Comparison of ENCODE assay signal across 7 cellular contexts in genomic region chr6:162727347-162728176, GRCh38. TPM values are rescaled to one million over a fixed set of nuclear protein-coding genes. Genes with fewer than 3 reads are reported as not detected.
A peak's percentile ranks its signal among the peaks of the same experiment; 100 is the strongest.
DNase-seq lines count a peak whose midpoint lies in the region; ATAC-seq and TF ChIP-seq lines count a peak whose summit lies in the region.

Gene PACRG (plus strand): TSS chr6:162727974.
Gene PRKN (minus strand): TSS chr6:162727766.

- no peaks in the 10 kb centered on the region for H3K36me3 Mint-ChIP-seq in activated B cell treated with CpG ODN at 0.5 μM for 24 hours (ENCODE audit: low read depth)

- no peak for TF ChIP-seq CTCF in activated B cell treated with CpG ODN at 0.5 μM for 24 hours (IDR thresholded peaks at IDR 0.05)

- DNase-seq in NCI-H2107 treated with DMSO at 0.1 percent for 48 hours (lab: John Stamatoyannopoulos, UW; ENCODE audit: unreplicated experiment), result peak; percentile 75
- DNase-seq in activated B cell treated with CpG ODN at 0.5 μM for 24 hours, result peak; percentile 98
- peak; percentile 77 to 99 (median 97) for DNase-seq in caudate nucleus (lab: John Stamatoyannopoulos, UW)
- peak; percentile 98 for DNase-seq in iPS-NIHi7 (ENCODE audit: extremely low spot score)

- H3K9me3 Mint-ChIP-seq in activated B cell treated with CpG ODN at 0.5 μM for 24 hours, result no peaks in the 10 kb centered on the region

- ATAC-seq in GM18517 (IDR thresholded peaks at IDR 0.05; ENCODE audit: unreplicated experiment), result peak; percentile 90
- peak; percentile 99 for ATAC-seq in HG03045 (IDR thresholded peaks at IDR 0.05; ENCODE audit: unreplicated experiment)
- peak; percentile 93 for ATAC-seq in activated B cell treated with CpG ODN at 0.5 μM for 24 hours (ENCODE audit: low read depth)

- H3K4me3 Mint-ChIP-seq in activated B cell treated with CpG ODN at 0.5 μM for 24 hours, result peak within 1 kb of the TSS; percentile 95

- CTCF ChIA-PET in activated B cell treated with CpG ODN at 0.5 μM for 24 hours (lab: Charles Lee), result no interaction called here

- POLR2A ChIA-PET in activated B cell treated with CpG ODN at 0.5 μM for 24 hours (lab: Charles Lee), result no interaction called here

- H3K27ac Mint-ChIP-seq in activated B cell treated with CpG ODN at 0.5 μM for 24 hours, result peak within 1 kb of the TSS; percentile 81

- peaks cover 10% of the 10 kb centered on the region for H3K4me1 Mint-ChIP-seq in activated B cell treated with CpG ODN at 0.5 μM for 24 hours

- no peaks in the 10 kb centered on the region for H3K27me3 Mint-ChIP-seq in activated B cell treated with CpG ODN at 0.5 μM for 24 hours

- H3K4me3 ChIP-seq in skin epidermis, result peak within 1 kb of the TSS; percentile 57 to 94 (median 81)

- peak within 1 kb of the TSS; percentile 92 for H3K27ac ChIP-seq in caudate nucleus (ENCODE audit: low read depth, low read length)
- peak within 1 kb of the TSS; percentile 36 to 98 (median 90) for H3K27ac ChIP-seq in skin epidermis

- intact Hi-C loops in activated B cell treated with CpG ODN at 0.5 μM for 24 hours (cut with micrococcal nuclease), result loop anchor here (1.0 to 5.0 kb wide), 4 partner anchors 686 to 1736 kb away; partner anchors contain the start of gene MAP3K4

RNA-seq across cellular contexts. Expression of gene PACRG, which starts in this region (rescaled TPM):
- not detected in 2 replicates for total RNA-seq in activated B cell treated with CpG ODN at 0.5 μM for 24 hours

RNA-seq across cellular contexts. Expression of gene PRKN, which starts in this region (rescaled TPM):
- total RNA-seq in activated B cell treated with CpG ODN at 0.5 μM for 24 hours, result 2.3 and 3.5 TPM in 2 replicates

Comparison
In these comparisons a context has a peak if more than half of its experiments do, and no peak if none do; other contexts are left out.
1. Peak in every context shown above with its lines: DNase-seq, ATAC-seq, H3K4me3 ChIP-seq and H3K27ac ChIP-seq.